Comparison of ENCODE assay signal across 24 cellular contexts in genomic region chr7:66781408-66782090, GRCh38. TPM values are rescaled to one million over a fixed set of nuclear protein-coding genes. Genes with fewer than 3 reads are reported as not detected.
DNase-seq lines count a peak whose midpoint lies in the region; ATAC-seq and TF ChIP-seq lines count a peak whose summit lies in the region.
"Had no signal": no experiment of that assay in that cellular context is flagged by ENCODE, and none has a peak within 500 bp of the region (broad histone marks: within the 10 kb centered on the region; RNA-seq: fewer than 3 reads in every experiment).

No MANE protein-coding gene starts in this region.

- ATAC-seq in DND-41 (ENCODE audit: insufficient read depth, low read depth) (0 out of 3 replicates have a peak, but pooled peaks have one; percentile 29), memory B cell (ENCODE audit: low read depth) (no peak), HG02678 (IDR thresholded peaks at IDR 0.05; ENCODE audit: unreplicated experiment) (no peak), HG03520 (IDR thresholded peaks at IDR 0.05; ENCODE audit: unreplicated experiment) (no peak), PC-3 (no peak)
- no peak for ATAC-seq in central memory CD8-positive, alpha-beta T cell (replicated peaks; ENCODE audit: extremely low read depth, poor library complexity, severe bottlenecking)
- ATAC-seq: activated naive CD4-positive, alpha-beta T cell treated with anti-CD3 and anti-CD28 coated beads, Interleukin-2, amount 50 U/mL, for 72 hours; mucosa of descending colon had no signal

- no peak overlapping the region for H2AFZ ChIP-seq in DND-41 (ENCODE audit: low read depth, low read length)
- H2AFZ ChIP-seq in PC-3 (ENCODE audit: low read length): no peak overlapping the region

- H3K27ac ChIP-seq in DND-41 (ENCODE audit: low read length) (no peak overlapping the region), PC-3 (ENCODE audit: low read length) (no peak overlapping the region)
- H3K27ac ChIP-seq: left lung had no signal

- BruUV-seq in PC-3 (replicated peaks; lab: Mats Ljungman, UMichigan): no TSS peak

- TF ChIP-seq CTCF in DND-41 (IDR thresholded peaks at IDR 0.05; ENCODE audit: borderline replicate concordance, extremely low read depth, low read length, poor library complexity, severe bottlenecking) (no peak), PC-3 (conservative IDR thresholded peaks at IDR 0.05; ENCODE audit: low read depth, low read length) (no peak)

- CTCF ChIA-PET in PC-3 (lab: Charles Lee): no interaction called here

- H3K9me2 ChIP-seq in PC-3 (replicated peaks; ENCODE audit: low read length): no peaks in the 10 kb centered on the region

- POLR2A ChIA-PET in PC-3 (lab: Charles Lee; ENCODE audit: unreplicated experiment): no interaction called here

- H4K20me1 ChIP-seq in DND-41 (ENCODE audit: insufficient read depth, low read length) (peaks cover 3% of the 10 kb centered on the region), PC-3 (ENCODE audit: low read length) (no peaks in the 10 kb centered on the region)

- H3F3A ChIP-seq in PC-3 (ENCODE audit: low read length, unreplicated experiment): no peaks in the 10 kb centered on the region

- H3K36me3 ChIP-seq in DND-41 (ENCODE audit: insufficient read depth, low read length): peaks cover 65% of the 10 kb centered on the region
- H3K36me3 ChIP-seq in PC-3 (ENCODE audit: low read depth, low read length): peaks cover 32% of the 10 kb centered on the region

- no peak overlapping the region for H3K4me3 Mint-ChIP-seq in IgD-negative memory B cell
- no peak overlapping the region for H3K4me3 Mint-ChIP-seq in central memory CD8-positive, alpha-beta T cell
- no peak overlapping the region for H3K4me3 Mint-ChIP-seq in memory B cell
- H3K4me3 Mint-ChIP-seq: activated B cell treated with CpG ODN at 0.5 μM for 24 hours; activated CD4-positive, alpha-beta memory T cell treated with anti-CD3 and anti-CD28 coated beads for 36 hours; CD4-positive, alpha-beta T cell had no signal

- DNase-seq in DND-41 (no peak), memory B cell (ENCODE audit: low spot score in 2 of 2) (no peak), SIG-M5 (lab: John Stamatoyannopoulos, UW) (no peak), PC-3 (no peak)
- no peak for DNase-seq in central memory CD8-positive, alpha-beta T cell (ENCODE audit: low spot score in 2 of 2)
- DNase-seq: activated B cell treated with CpG ODN at 0.5 μM for 24 hours; activated CD4-positive, alpha-beta memory T cell treated with anti-CD3 and anti-CD28 coated beads for 36 hours; activated T-cell treated with anti-CD3 and anti-CD28 coated beads, Interleukin-2, amount 50 U/mL, for 1 hour; CD4-positive, alpha-beta T cell; cortex of kidney; DMS153; GF-D8; left lung; mucosa of descending colon; NCI-H1417; spleen; stimulated activated CD4-positive, alpha-beta T cell treated with anti-CD3 and anti-CD28 coated beads, Interleukin-4, amount 100 ng/mL, for 24 hours; stomach; T1000; trophoblast cell had no signal

- H3K27ac Mint-ChIP-seq in IgD-negative memory B cell (peak overlapping the region in 2 of 3 donors; percentile 23 to 57), memory B cell (peak overlapping the region; percentile 81)
- peak overlapping the region; percentile 24 for H3K27ac Mint-ChIP-seq in central memory CD8-positive, alpha-beta T cell (ENCODE audit: low read depth)
- H3K27ac Mint-ChIP-seq: activated B cell treated with CpG ODN at 0.5 μM for 24 hours; activated CD4-positive, alpha-beta memory T cell treated with anti-CD3 and anti-CD28 coated beads for 36 hours; activated naive CD4-positive, alpha-beta T cell treated with anti-CD3 and anti-CD28 coated beads, Interleukin-2, amount 50 U/mL, for 72 hours; CD4-positive, alpha-beta T cell had no signal

- H3K4me1 ChIP-seq in DND-41 (ENCODE audit: insufficient read depth, low read length) (no peaks in the 10 kb centered on the region), PC-3 (ENCODE audit: insufficient read depth, low read length) (0 out of 2 replicates have a peak, but pooled peaks cover 6% of the 10 kb centered on the region)

- H3K9ac ChIP-seq in DND-41 (ENCODE audit: low read depth, low read length): no peak overlapping the region
- H3K9ac ChIP-seq in PC-3 (ENCODE audit: low read length): no peak overlapping the region

- H3K27me3 ChIP-seq in DND-41 (ENCODE audit: insufficient read depth, low read length, poor library complexity) (no peaks in the 10 kb centered on the region), PC-3 (ENCODE audit: low read length) (no peaks in the 10 kb centered on the region)
- H3K27me3 ChIP-seq: left lung, spleen, stomach had no signal

- intact Hi-C loops in PC-3 (cut with micrococcal nuclease): no loop called here

- H3K4me1 Mint-ChIP-seq in IgD-negative memory B cell (peaks cover 5 to 6% (median 6%) of the 10 kb centered on the region in 3 donors), memory B cell (peaks cover 7% of the 10 kb centered on the region)
- no peaks in the 10 kb centered on the region for H3K4me1 Mint-ChIP-seq in central memory CD8-positive, alpha-beta T cell

- H3K9me3 Mint-ChIP-seq in IgD-negative memory B cell (no peaks in the 10 kb centered on the region), memory B cell (no peaks in the 10 kb centered on the region)
- no peaks in the 10 kb centered on the region for H3K9me3 Mint-ChIP-seq in central memory CD8-positive, alpha-beta T cell
- H3K9me3 Mint-ChIP-seq: activated B cell treated with CpG ODN at 0.5 μM for 24 hours; activated CD4-positive, alpha-beta memory T cell treated with anti-CD3 and anti-CD28 coated beads for 36 hours; activated naive CD4-positive, alpha-beta T cell treated with anti-CD3 and anti-CD28 coated beads, Interleukin-2, amount 50 U/mL, for 72 hours; CD4-positive, alpha-beta T cell had no signal

- H3K36me3 Mint-ChIP-seq in IgD-negative memory B cell: peaks cover 4% of the 10 kb centered on the region
- peaks cover 48% of the 10 kb centered on the region for H3K36me3 Mint-ChIP-seq in central memory CD8-positive, alpha-beta T cell (ENCODE audit: insufficient read depth)
- H3K36me3 Mint-ChIP-seq in memory B cell: peaks cover 30% of the 10 kb centered on the region

- no peaks in the 10 kb centered on the region for H3K9me3 ChIP-seq in DND-41 (ENCODE audit: insufficient read depth, low read length, severe bottlenecking)
- H3K9me3 ChIP-seq in PC-3 (ENCODE audit: low read length): no peaks in the 10 kb centered on the region
- H3K9me3 ChIP-seq: left lung, mucosa of descending colon, spleen, stomach had no signal

- H3K27me3 Mint-ChIP-seq in IgD-negative memory B cell: no peaks in the 10 kb centered on the region
- H3K27me3 Mint-ChIP-seq in central memory CD8-positive, alpha-beta T cell: no peaks in the 10 kb centered on the region
- H3K27me3 Mint-ChIP-seq in memory B cell: no peaks in the 10 kb centered on the region
- H3K27me3 Mint-ChIP-seq: activated B cell treated with CpG ODN at 0.5 μM for 24 hours; activated CD4-positive, alpha-beta memory T cell treated with anti-CD3 and anti-CD28 coated beads for 36 hours; CD4-positive, alpha-beta T cell had no signal

- H3K79me2 ChIP-seq in DND-41 (ENCODE audit: insufficient read depth, low read length) (peaks cover 2% of the 10 kb centered on the region; the same call in 1 of the 2 replicates), PC-3 (ENCODE audit: low read length) (0 out of 2 replicates have a peak, but pooled peaks cover 7% of the 10 kb centered on the region)

- H3K4me2 ChIP-seq in DND-41 (ENCODE audit: insufficient read depth, low read length) (no peak overlapping the region), PC-3 (ENCODE audit: low read length) (no peak overlapping the region)

- no peak overlapping the region for H3K4me3 ChIP-seq in DND-41 (ENCODE audit: low read depth in 1 of 2, low read length in 2 of 2)
- H3K4me3 ChIP-seq in PC-3 (ENCODE audit: low read length): no peak overlapping the region
- H3K4me3 ChIP-seq: left lung, mucosa of descending colon, spleen, stomach had no signal

RNA-seq across cellular contexts. Expression of gene RABGEF1, which starts 41.0 kb away (rescaled TPM):
- polyA plus RNA-seq in IgD-negative memory B cell: 26.8 TPM
- total RNA-seq in PC-3 (2014; rRNA removed): 19.8 and 20.8 TPM in 2 replicates

Comparison
In these comparisons a context has a peak if more than half of its experiments do, and no peak if none do; other contexts are left out.
1. H3K27ac Mint-ChIP-seq: peak in every context shown above with its lines; median percentile 81 in memory B cell; 40 in IgD-negative memory B cell; 24 in central memory CD8-positive, alpha-beta T cell.